Comparison of ENCODE assay signal across 17 cellular contexts in genomic region chr3:9214185-9214584, GRCh38. TPM values are rescaled to one million over a fixed set of nuclear protein-coding genes. Genes with fewer than 3 reads are reported as not detected.
DNase-seq lines count a peak whose midpoint lies in the region; ATAC-seq, FAIRE-seq and TF ChIP-seq lines count a peak whose summit lies in the region.
"Had no signal": no experiment of that assay in that cellular context is flagged by ENCODE, and none has a peak within 500 bp of the region (broad histone marks: within the 10 kb centered on the region; RNA-seq: fewer than 3 reads in every experiment).

No MANE protein-coding gene starts in this region.

- POLR2A ChIA-PET in MCF 10A (lab: Yijun Ruan, JAX) = interaction anchor here (0.7 to 2.1 kb wide), 3 partner anchors 11 to 89 kb away, joined by 3 to 8 read pairs (median 7); partner anchors contain the start of gene SRGAP3

- H3K36me3 Mint-ChIP-seq in MCF 10A (ENCODE audit: insufficient read depth, unreplicated experiment) (no peaks in the 10 kb centered on the region), glutamatergic neuron (ENCODE audit: unreplicated experiment) (no peaks in the 10 kb centered on the region), mesothelial cell of epicardium (no peaks in the 10 kb centered on the region)
- H3K36me3 Mint-ChIP-seq: CD4-positive, alpha-beta memory T cell had no signal

- H3K27me3 ChIP-seq in breast epithelium = no peaks in the 10 kb centered on the region

- DNase-seq in MCF 10A (ENCODE audit: unreplicated experiment) (no peak), breast epithelium (ENCODE audit: low spot score in 2 of 2) (no peak), glutamatergic neuron (no peak), mesothelial cell of epicardium (ENCODE audit: low spot score in 2 of 2, unreplicated experiment in 2 of 2) (no peak), GM12892 (ENCODE audit: insufficient read length) (no peak), H4 (ENCODE audit: low spot score) (no peak), cerebellar nuclear complex (lab: John Stamatoyannopoulos, UW) (no peak)
- DNase-seq: Calu3; CD4-positive, alpha-beta memory T cell; NCI-H1092; NCI-H146; NCI-H2081; NCI-H510A; NCI-H82 had no signal

- H3K9me3 Mint-ChIP-seq in MCF 10A (ENCODE audit: unreplicated experiment) = no peaks in the 10 kb centered on the region
- H3K9me3 Mint-ChIP-seq in glutamatergic neuron (ENCODE audit: unreplicated experiment) = peaks cover 7% of the 10 kb centered on the region
- H3K9me3 Mint-ChIP-seq in mesothelial cell of epicardium = no peaks in the 10 kb centered on the region
- H3K9me3 Mint-ChIP-seq: CD4-positive, alpha-beta memory T cell had no signal

- no peaks in the 10 kb centered on the region for H3K9me3 ChIP-seq in breast epithelium

- no peak for TF ChIP-seq POLR2A in breast epithelium (IDR thresholded peaks at IDR 0.05)
- TF ChIP-seq POLR2A in GM12892 (IDR thresholded peaks at IDR 0.05; ENCODE audit: low read depth, low read length) = no peak

- peak overlapping the region; percentile 40 for H3K27ac Mint-ChIP-seq in MCF 10A (ENCODE audit: low read depth, unreplicated experiment)
- H3K27ac Mint-ChIP-seq in glutamatergic neuron (ENCODE audit: unreplicated experiment) = peak overlapping the region; percentile 14
- H3K27ac Mint-ChIP-seq in mesothelial cell of epicardium = peak overlapping the region; percentile 8
- H3K27ac Mint-ChIP-seq: CD4-positive, alpha-beta memory T cell had no signal

- TF ChIP-seq CTCF in MCF 10A (IDR thresholded peaks at IDR 0.05; ENCODE audit: unreplicated experiment) (no peak), breast epithelium (IDR thresholded peaks at IDR 0.05) (no peak), glutamatergic neuron (IDR thresholded peaks at IDR 0.05; ENCODE audit: partially characterized antibody, unreplicated experiment) (no peak), mesothelial cell of epicardium (IDR thresholded peaks at IDR 0.05; ENCODE audit: unreplicated experiment) (no peak)

- H3K27ac ChIP-seq in breast epithelium = no peak overlapping the region
- H3K27ac ChIP-seq: 22Rv1, KMS-11 had no signal

- CTCF ChIA-PET in MCF 10A (lab: Yijun Ruan, JAX) = interaction anchor here (0.7 to 2.3 kb wide), 8 partner anchors 13 to 342 kb away, joined by 3 to 6 read pairs (median 3); no protein-coding TSS in a partner anchor

- intact Hi-C loops in MCF 10A (cut with micrococcal nuclease) (no loop called here), breast epithelium (cut with DNase I; ENCODE audit: low total_unique reads) (no loop called here)

- H3K4me3 ChIP-seq in breast epithelium = no peak overlapping the region

- no peak for FAIRE-seq in GM12892 (lab: Jason Lieb, UNC)

- no peaks in the 10 kb centered on the region for H3K4me1 ChIP-seq in breast epithelium

- no peak for ATAC-seq in HG03432 (IDR thresholded peaks at IDR 0.05; ENCODE audit: unreplicated experiment)

- BruUV-seq in MCF 10A (replicated peaks; lab: Mats Ljungman, UMichigan) = no TSS peak

- H3K4me3 Mint-ChIP-seq in MCF 10A (ENCODE audit: unreplicated experiment) (no peak overlapping the region), glutamatergic neuron (ENCODE audit: unreplicated experiment) (no peak overlapping the region), mesothelial cell of epicardium (no peak overlapping the region)
- H3K4me3 Mint-ChIP-seq: CD4-positive, alpha-beta memory T cell had no signal

- peaks cover 30% of the 10 kb centered on the region for H3K4me1 Mint-ChIP-seq in MCF 10A (ENCODE audit: insufficient read depth, unreplicated experiment)
- H3K4me1 Mint-ChIP-seq in glutamatergic neuron (ENCODE audit: low read depth, unreplicated experiment) = peaks cover 39% of the 10 kb centered on the region
- peaks cover 20% of the 10 kb centered on the region for H3K4me1 Mint-ChIP-seq in mesothelial cell of epicardium

- no peaks in the 10 kb centered on the region for H3K36me3 ChIP-seq in breast epithelium

- H3K27me3 Mint-ChIP-seq in MCF 10A (ENCODE audit: insufficient read depth, unreplicated experiment) = no peaks in the 10 kb centered on the region
- peaks cover 3% of the 10 kb centered on the region for H3K27me3 Mint-ChIP-seq in glutamatergic neuron (ENCODE audit: unreplicated experiment)
- no peaks in the 10 kb centered on the region for H3K27me3 Mint-ChIP-seq in mesothelial cell of epicardium (ENCODE audit: low read depth)
- H3K27me3 Mint-ChIP-seq: CD4-positive, alpha-beta memory T cell had no signal

RNA-seq across cellular contexts. Expression of gene SRGAP3, which starts 35.3 kb away (rescaled TPM):
- total RNA-seq in MCF 10A (2022) = 13.7 and 19.8 TPM in 2 replicates
- total RNA-seq in breast epithelium = 10 to 100 TPM; 13.6 to 21.5 (median 19.0) TPM
- total RNA-seq in glutamatergic neuron (ENCODE audit: unreplicated experiment) = 197 TPM
- 61.3 to 68.6 TPM (median 65.6 TPM) in 3 replicates for total RNA-seq in mesothelial cell of epicardium
- 7.3 TPM for polyA plus RNA-seq in GM12892 (2012; ENCODE audit: missing spikeins)
- 1.5 and 1.8 TPM in 2 replicates for total RNA-seq in H4 (2014; rRNA removed; shearing (Covaris generic))
